In the genomic region with DNA sequence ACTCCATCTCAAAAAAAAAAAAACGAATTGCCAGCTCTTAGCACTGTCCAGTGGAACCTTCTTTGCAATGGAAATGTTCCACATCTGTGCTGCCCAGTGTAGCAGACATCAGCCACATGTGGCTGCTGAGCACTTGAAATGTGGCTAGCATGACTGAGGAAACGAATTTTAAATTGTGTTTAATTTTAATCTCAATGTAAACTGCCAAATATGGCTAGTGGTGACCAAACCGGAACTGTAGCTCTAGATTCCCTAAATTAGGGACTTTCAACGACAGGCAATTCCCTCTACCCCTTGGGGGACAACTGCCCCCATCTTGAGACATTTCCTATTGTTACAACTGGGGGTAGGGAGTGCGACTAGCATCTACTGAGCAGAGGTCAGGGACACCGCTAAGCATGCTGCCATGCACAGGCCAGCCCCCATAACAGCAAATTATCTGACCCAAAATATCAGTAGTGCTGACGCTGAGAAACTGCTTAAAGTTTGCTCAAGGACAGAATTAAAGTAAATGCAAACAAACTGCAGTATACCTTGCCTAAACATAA, we compare ENCODE assay signal across 8 cellular contexts. TPM values are rescaled to one million over a fixed set of nuclear protein-coding genes. Genes with fewer than 3 reads are reported as not detected.
DNase-seq lines count a peak whose midpoint lies in the region; ATAC-seq and TF ChIP-seq lines count a peak whose summit lies in the region.
"Not testable (repeated sequence)": the region's sequence is repeated elsewhere in the genome, so short reads cannot be mapped to it uniquely, and the experiment has no call there.

No MANE protein-coding gene starts in this region.

- H3K4me3 Mint-ChIP-seq in WTC11 (peak overlapping the region; percentile 14; the same call in 1 of the 2 replicates), type B pancreatic cell (peak overlapping the region; percentile 44)
- not testable (repeated sequence) for H3K4me3 Mint-ChIP-seq in progenitor cell of endocrine pancreas (ENCODE audit: low read depth)

- not testable (repeated sequence) for TF ChIP-seq CTCF in DOHH2 (IDR thresholded peaks at IDR 0.05; ENCODE audit: low read depth, low read length, poor library complexity, severe bottlenecking); WTC11 (IDR thresholded peaks at IDR 0.05); hepatocyte (IDR thresholded peaks at IDR 0.05; ENCODE audit: poor library complexity); right lobe of liver (IDR thresholded peaks at IDR 0.05); progenitor cell of endocrine pancreas (IDR thresholded peaks at IDR 0.05; ENCODE audit: unreplicated experiment); type B pancreatic cell (conservative IDR thresholded peaks at IDR 0.05)

- not testable (repeated sequence) for H3K27me3 ChIP-seq in DOHH2 (ENCODE audit: control insufficient read depth, low read length); Karpas-422 (ENCODE audit: low read length); duodenal mucosa (ENCODE audit: control insufficient read depth in 1 of 2, insufficient read depth in 2 of 2, low read length in 2 of 2); hepatocyte; right lobe of liver

- not testable (repeated sequence) for H3F3A ChIP-seq in DOHH2 (ENCODE audit: control insufficient read depth, insufficient read depth)

- H3K4me1 Mint-ChIP-seq in WTC11 (peaks cover 15% of the 10 kb centered on the region), progenitor cell of endocrine pancreas (ENCODE audit: low read depth) (peaks cover 41% of the 10 kb centered on the region), type B pancreatic cell (ENCODE audit: unreplicated experiment) (peaks cover 17% of the 10 kb centered on the region)

- not testable (repeated sequence) for H3K9me3 ChIP-seq in DOHH2 (ENCODE audit: control insufficient read depth, insufficient read depth, low read length); Karpas-422 (ENCODE audit: low read length); duodenal mucosa (ENCODE audit: control insufficient read depth in 1 of 2, low read length in 2 of 2); hepatocyte (ENCODE audit: low read depth); right lobe of liver

- not testable (repeated sequence) for H3K4me3 ChIP-seq in DOHH2 (ENCODE audit: low read length); Karpas-422 (ENCODE audit: low read length); hepatocyte; right lobe of liver
- H3K4me3 ChIP-seq in duodenal mucosa (ENCODE audit: low read depth in 1 of 2, low read length in 2 of 2), result peak overlapping the region in 1 of 2 donors; percentile 28

- DNase-seq in Karpas-422; WTC11 (ENCODE audit: low spot score); hepatocyte (ENCODE audit: low spot score); right lobe of liver; progenitor cell of endocrine pancreas (ENCODE audit: low spot score, unreplicated experiment); type B pancreatic cell (ENCODE audit: extremely low spot score, unreplicated experiment): not testable (repeated sequence)

- not testable (repeated sequence) for H3K9me3 Mint-ChIP-seq in WTC11; progenitor cell of endocrine pancreas (ENCODE audit: low read depth); type B pancreatic cell

- ATAC-seq in WTC11, right lobe of liver: not testable (repeated sequence)

- H4K20me1 ChIP-seq in DOHH2 (ENCODE audit: control insufficient read depth, insufficient read depth, low read depth, low read length); Karpas-422 (ENCODE audit: insufficient read depth, low read depth, low read length): not testable (repeated sequence)
- peaks cover 60% of the 10 kb centered on the region for H4K20me1 ChIP-seq in hepatocyte (ENCODE audit: insufficient read depth, poor library complexity, severe bottlenecking)

- intact Hi-C loops in right lobe of liver (cut with DNase I), result not testable (repeated sequence)

- not testable (repeated sequence) for H2AFZ ChIP-seq in Karpas-422 (ENCODE audit: low read length); hepatocyte

- H3K9ac ChIP-seq in Karpas-422 (ENCODE audit: low read length), result not testable (repeated sequence)
- peak overlapping the region in 1 of 2 donors; percentile 25 for H3K9ac ChIP-seq in duodenal mucosa (ENCODE audit: low read depth in 1 of 2, low read length in 2 of 2)

- not testable (repeated sequence) for H3K9me2 ChIP-seq in DOHH2 (replicated peaks; ENCODE audit: control insufficient read depth, low read length); Karpas-422 (replicated peaks; ENCODE audit: insufficient read depth, low read length); hepatocyte (replicated peaks; ENCODE audit: insufficient read depth)

- H3K27ac Mint-ChIP-seq in WTC11 (peak overlapping the region; percentile 76), progenitor cell of endocrine pancreas (peak overlapping the region; percentile 74), type B pancreatic cell (peak overlapping the region; percentile 81)

- not testable (repeated sequence) for H3K27me3 Mint-ChIP-seq in WTC11 (ENCODE audit: low read depth); progenitor cell of endocrine pancreas; type B pancreatic cell

- not testable (repeated sequence) for TF ChIP-seq POLR2A in right lobe of liver (IDR thresholded peaks at IDR 0.05)

- peaks cover 19% of the 10 kb centered on the region for H3K4me1 ChIP-seq in DOHH2 (ENCODE audit: control insufficient read depth, low read length)
- peaks cover 27% of the 10 kb centered on the region for H3K4me1 ChIP-seq in Karpas-422 (ENCODE audit: low read length)
- H3K4me1 ChIP-seq in duodenal mucosa (ENCODE audit: control insufficient read depth in 1 of 2, insufficient read depth in 2 of 2, low read length in 2 of 2), result not testable (repeated sequence)
- H3K4me1 ChIP-seq in hepatocyte (ENCODE audit: insufficient read depth), result peaks cover 30% of the 10 kb centered on the region
- peaks cover 0 to 37% (median 3%) of the 10 kb centered on the region in 4 donors for H3K4me1 ChIP-seq in right lobe of liver

- H3K36me3 Mint-ChIP-seq in WTC11; progenitor cell of endocrine pancreas (ENCODE audit: insufficient read depth); type B pancreatic cell: not testable (repeated sequence)

- H3K79me2 ChIP-seq in DOHH2 (ENCODE audit: control insufficient read depth, low read length), result peaks cover 14% of the 10 kb centered on the region
- H3K79me2 ChIP-seq in Karpas-422 (ENCODE audit: low read length), result peaks cover 23% of the 10 kb centered on the region
- H3K79me2 ChIP-seq in hepatocyte, result peaks cover 78% of the 10 kb centered on the region

- CTCF ChIA-PET in WTC11 (lab: Charles Lee), result not testable (repeated sequence)

- H3K27ac ChIP-seq in DOHH2 (ENCODE audit: low read depth, low read length); Karpas-422 (ENCODE audit: low read length): not testable (repeated sequence)
- H3K27ac ChIP-seq in duodenal mucosa (ENCODE audit: low read depth, low read length) (peak overlapping the region; percentile 5), hepatocyte (peak overlapping the region; percentile 39), right lobe of liver (peak overlapping the region in 2 of 3 donors; percentile 58 to 73)

- H3K4me2 ChIP-seq in DOHH2 (ENCODE audit: low read length), result peak overlapping the region; percentile 34
- peak overlapping the region; percentile 11 for H3K4me2 ChIP-seq in Karpas-422 (ENCODE audit: low read depth, low read length, poor library complexity, severe bottlenecking)
- H3K4me2 ChIP-seq in hepatocyte, result peak overlapping the region; percentile 57

- POLR2A ChIA-PET in WTC11 (lab: Charles Lee), result not testable (repeated sequence)

- H3K36me3 ChIP-seq in DOHH2 (ENCODE audit: control insufficient read depth, low read length); Karpas-422 (ENCODE audit: insufficient read depth, low read length); duodenal mucosa (ENCODE audit: control insufficient read depth in 1 of 2, insufficient read depth in 2 of 2, low read length in 2 of 2); hepatocyte (replicated peaks; ENCODE audit: insufficient read depth, low read depth); right lobe of liver: not testable (repeated sequence)

- WGBS in hepatocyte (ENCODE audit: low lambda C conversion rate, missing lambda C conversion rate), result 66% methylated on average over 7 of the region's 7 CpGs
- 34% methylated on average over 7 of the region's 7 CpGs for WGBS in right lobe of liver (ENCODE audit: insufficient coverage, low coverage, low lambda C conversion rate, missing lambda C conversion rate)

RNA-seq across cellular contexts. Expression of gene PDPR, which starts 52.4 kb away (rescaled TPM):
- 14.7 and 16.3 TPM in 2 replicates for total RNA-seq in Karpas-422 (2014; rRNA removed; shearing (Covaris generic); ENCODE audit: low replicate concordance)
- total RNA-seq in WTC11 (2021) (27.8 to 30.3 TPM (median 28.5 TPM) in 3 replicates), hepatocyte (16.7 and 17.2 TPM in 2 replicates), right lobe of liver (10 to 100 TPM in 1 of 6 experiments, 1 to 10 TPM in 5; 6.5 to 10.1 (median 8.3) TPM), progenitor cell of endocrine pancreas (26.4 and 28.4 TPM in 2 replicates), type B pancreatic cell (ENCODE audit: low replicate concordance) (15.3 and 29.9 TPM in 2 replicates)
- 5.3 and 6.8 TPM in 2 replicates for polyA plus RNA-seq in hepatocyte
